9 cellular contexts compared by ENCODE assay signal in genomic region chr12:102964872-102965271, GRCh38. TPM values are rescaled to one million over a fixed set of nuclear protein-coding genes. Genes with fewer than 3 reads are reported as not detected.
DNase-seq lines count a peak whose midpoint lies in the region; ATAC-seq and TF ChIP-seq lines count a peak whose summit lies in the region.
"Had no signal": no experiment of that assay in that cellular context is flagged by ENCODE, and none has a peak within 500 bp of the region (broad histone marks: within the 10 kb centered on the region; RNA-seq: fewer than 3 reads in every experiment).

No MANE protein-coding gene starts in this region.

- ATAC-seq in Right ventricle myocardium superior (ENCODE audit: poor library complexity) (no peak), foreskin keratinocyte (peak; percentile 45), upper lobe of right lung (peak; percentile 60)

- H3K36me3 ChIP-seq in cardiac muscle cell, result no peaks in the 10 kb centered on the region
- no peaks in the 10 kb centered on the region for H3K36me3 ChIP-seq in upper lobe of right lung

- DNase-seq in cardiac muscle cell (ENCODE audit: low read depth in 1 of 2, low spot score in 1 of 2), result peak in 1 of 2 donors; percentile 9
- no peak for DNase-seq in Right ventricle myocardium superior
- DNase-seq in NCI-H2081 (lab: John Stamatoyannopoulos, UW), result peak; percentile 90 to 97
- DNase-seq in foreskin keratinocyte, result no peak
- DNase-seq in upper lobe of right lung, result no peak
- no peak for DNase-seq in cardiac septum (ENCODE audit: low spot score)
- DNase-seq in HUDEP-2 (lab: John Stamatoyannopoulos, UW; ENCODE audit: unreplicated experiment in 76 of 76), result no peak
- no peak for DNase-seq in germinal center (ENCODE audit: low spot score)

- H3K4me1 ChIP-seq in cardiac muscle cell (ENCODE audit: low read depth) (peaks cover 3% of the 10 kb centered on the region), foreskin keratinocyte (no peaks in the 10 kb centered on the region), upper lobe of right lung (no peaks in the 10 kb centered on the region)

- H3K27me3 ChIP-seq in cardiac muscle cell, result peaks cover 100% of the 10 kb centered on the region
- H3K27me3 ChIP-seq in foreskin keratinocyte, result peaks cover 85% of the 10 kb centered on the region
- peaks cover 64% of the 10 kb centered on the region for H3K27me3 ChIP-seq in upper lobe of right lung

- H3K27ac ChIP-seq in cardiac muscle cell (no peak overlapping the region), foreskin keratinocyte (no peak overlapping the region), upper lobe of right lung (no peak overlapping the region)

- H3K9me3 ChIP-seq in cardiac muscle cell (ENCODE audit: low read depth) (peaks cover 5% of the 10 kb centered on the region), upper lobe of right lung (no peaks in the 10 kb centered on the region)

- H3K4me3 ChIP-seq in cardiac muscle cell (peak overlapping the region; percentile 4), upper lobe of right lung (no peak overlapping the region)

- intact Hi-C loops in Right ventricle myocardium superior (cut with DNase I) (no loop called here), upper lobe of right lung (cut with DNase I) (no loop called here), cardiac septum (cut with DNase I) (no loop called here)

- TF ChIP-seq CTCF in cardiac muscle cell (IDR thresholded peaks at IDR 0.05; ENCODE audit: low read depth, low read length) (no peak), foreskin keratinocyte (conservative IDR thresholded peaks at IDR 0.05) (no peak), upper lobe of right lung (IDR thresholded peaks at IDR 0.05) (no peak)

RNA-seq across cellular contexts. Expression of gene ASCL1, which starts 7.4 kb away (rescaled TPM):
- total RNA-seq in cardiac muscle cell (not detected in 2 replicates), Right ventricle myocardium superior (not detected), foreskin keratinocyte (not detected in 2 replicates), upper lobe of right lung (not detected), cardiac septum (not detected)
- polyA plus RNA-seq in cardiac muscle cell (not detected in 2 replicates), foreskin keratinocyte (not detected in 2 replicates)
- total RNA-seq: LHCN-M2 had no signal

RNA-seq across cellular contexts. Expression of gene PAH, which starts 47.8 kb away (rescaled TPM):
- total RNA-seq in cardiac muscle cell (0.18 TPM in 1 of 2 replicates, not detected in the other), Right ventricle myocardium superior (0.51 TPM), foreskin keratinocyte (not detected in 2 replicates), upper lobe of right lung (not detected), cardiac septum (not detected)
- polyA plus RNA-seq in cardiac muscle cell (not detected in 2 replicates), foreskin keratinocyte (not detected in 2 replicates)
- total RNA-seq: LHCN-M2 had no signal

Comparison
In these comparisons a context has a peak if more than half of its experiments do, and no peak if none do; other contexts are left out.
1. DNase-seq: peak in NCI-H2081 (2 of 2); none in Right ventricle myocardium superior (single experiment), foreskin keratinocyte (0 of 2), upper lobe of right lung (single experiment), cardiac septum (single experiment), HUDEP-2 (0 of 76) and germinal center (single experiment).